Comparison of ENCODE assay signal across 1 cellular context in the genomic region with DNA sequence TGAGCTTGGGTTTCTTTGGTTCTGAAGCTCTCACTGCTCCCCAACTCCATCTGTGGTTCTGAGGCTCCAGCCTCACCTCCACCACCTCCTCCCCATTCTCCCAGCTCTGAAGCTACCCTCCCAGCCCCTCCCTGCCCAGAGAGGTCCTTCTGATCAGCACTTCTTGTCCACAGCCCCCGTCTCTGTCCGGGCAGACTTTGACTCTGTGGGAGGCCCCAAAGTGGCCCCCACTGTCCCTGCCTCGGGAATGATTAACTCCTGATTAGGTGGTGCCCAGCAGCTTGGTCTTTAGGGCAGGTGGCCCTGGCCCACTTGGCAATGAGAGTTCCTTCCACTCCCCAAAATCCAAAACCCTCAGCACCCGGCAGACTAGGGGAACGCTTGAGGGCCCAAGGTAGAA.
TF ChIP-seq lines count a peak whose summit lies in the region.

No MANE protein-coding gene starts in this region.

TF ChIP-seq in HepG2, 621 proteins besides CTCF, POLR2A, EP300 and RAD21 (continues in another document):
- TF ChIP-seq HNF4G (IDR thresholded peaks at IDR 0.05; ENCODE audit: borderline replicate concordance, low read depth, low read length) (peak; percentile 47), HNF4G (CRISPR knock-in tag; IDR thresholded peaks at IDR 0.05; ENCODE audit: borderline replicate concordance, low read depth) (no peak), SRSF1 (optimal IDR thresholded peaks at IDR 0.05; ENCODE audit: low read depth, low read length) (peak; percentile 70), HNRNPL (IDR thresholded peaks at IDR 0.05; ENCODE audit: low read depth, low read length) (0 out of 2 replicates have a peak, but pooled peaks have one; percentile 7), NFE2 (CRISPR knock-in tag; IDR thresholded peaks at IDR 0.05) (no peak), AGO1 (IDR thresholded peaks at IDR 0.05; ENCODE audit: low read depth, low read length, poor library complexity, severe bottlenecking) (no peak), HNF4A (CRISPR knock-in tag; IDR thresholded peaks at IDR 0.05) (peak; percentile 61), ZFP37 (CRISPR knock-in tag; IDR thresholded peaks at IDR 0.05; ENCODE audit: borderline replicate concordance) (no peak), PHF21A (CRISPR knock-in tag; IDR thresholded peaks at IDR 0.05) (0 out of 2 replicates have a peak, but pooled peaks have one; percentile 27), ZBTB7B (CRISPR knock-in tag; IDR thresholded peaks at IDR 0.05) (no peak), LCORL (IDR thresholded peaks at IDR 0.05) (no peak), LCORL (CRISPR knock-in tag; IDR thresholded peaks at IDR 0.05) (peak; percentile 16; the same call in 1 of the 2 replicates), XBP1 (CRISPR knock-in tag; IDR thresholded peaks at IDR 0.05) (no peak), CC2D1A (CRISPR knock-in tag; IDR thresholded peaks at IDR 0.05) (no peak), TOE1 (CRISPR knock-in tag; IDR thresholded peaks at IDR 0.05) (no peak), CBX5 (CRISPR knock-in tag; IDR thresholded peaks at IDR 0.05; ENCODE audit: borderline replicate concordance) (no peak), SRSF9 (IDR thresholded peaks at IDR 0.05; ENCODE audit: borderline replicate concordance, insufficient read depth, low read depth, low read length, poor library complexity, severe bottlenecking) (no peak), ZNF768 (CRISPR knock-in tag; IDR thresholded peaks at IDR 0.05) (peak; percentile 57; the same call in 1 of the 2 replicates), ZNF496 (CRISPR knock-in tag; IDR thresholded peaks at IDR 0.05; ENCODE audit: insufficient replicate concordance) (no peak)
- TF ChIP-seq, protein P1, sequence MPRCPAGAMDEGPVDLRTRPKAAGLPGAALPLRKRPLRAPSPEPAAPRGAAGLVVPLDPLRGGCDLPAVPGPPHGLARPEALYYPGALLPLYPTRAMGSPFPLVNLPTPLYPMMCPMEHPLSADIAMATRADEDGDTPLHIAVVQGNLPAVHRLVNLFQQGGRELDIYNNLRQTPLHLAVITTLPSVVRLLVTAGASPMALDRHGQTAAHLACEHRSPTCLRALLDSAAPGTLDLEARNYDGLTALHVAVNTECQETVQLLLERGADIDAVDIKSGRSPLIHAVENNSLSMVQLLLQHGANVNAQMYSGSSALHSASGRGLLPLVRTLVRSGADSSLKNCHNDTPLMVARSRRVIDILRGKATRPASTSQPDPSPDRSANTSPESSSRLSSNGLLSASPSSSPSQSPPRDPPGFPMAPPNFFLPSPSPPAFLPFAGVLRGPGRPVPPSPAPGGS (CRISPR knock-in tag; IDR thresholded peaks at IDR 0.05) = no peak
- TF ChIP-seq, protein P2, sequence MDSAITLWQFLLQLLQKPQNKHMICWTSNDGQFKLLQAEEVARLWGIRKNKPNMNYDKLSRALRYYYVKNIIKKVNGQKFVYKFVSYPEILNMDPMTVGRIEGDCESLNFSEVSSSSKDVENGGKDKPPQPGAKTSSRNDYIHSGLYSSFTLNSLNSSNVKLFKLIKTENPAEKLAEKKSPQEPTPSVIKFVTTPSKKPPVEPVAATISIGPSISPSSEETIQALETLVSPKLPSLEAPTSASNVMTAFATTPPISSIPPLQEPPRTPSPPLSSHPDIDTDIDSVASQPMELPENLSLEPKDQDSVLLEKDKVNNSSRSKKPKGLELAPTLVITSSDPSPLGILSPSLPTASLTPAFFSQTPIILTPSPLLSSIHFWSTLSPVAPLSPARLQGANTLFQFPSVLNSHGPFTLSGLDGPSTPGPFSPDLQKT (CRISPR knock-in tag; IDR thresholded peaks at IDR 0.05; ENCODE audit: borderline replicate concordance) = no peak
- TF ChIP-seq, protein P3, sequence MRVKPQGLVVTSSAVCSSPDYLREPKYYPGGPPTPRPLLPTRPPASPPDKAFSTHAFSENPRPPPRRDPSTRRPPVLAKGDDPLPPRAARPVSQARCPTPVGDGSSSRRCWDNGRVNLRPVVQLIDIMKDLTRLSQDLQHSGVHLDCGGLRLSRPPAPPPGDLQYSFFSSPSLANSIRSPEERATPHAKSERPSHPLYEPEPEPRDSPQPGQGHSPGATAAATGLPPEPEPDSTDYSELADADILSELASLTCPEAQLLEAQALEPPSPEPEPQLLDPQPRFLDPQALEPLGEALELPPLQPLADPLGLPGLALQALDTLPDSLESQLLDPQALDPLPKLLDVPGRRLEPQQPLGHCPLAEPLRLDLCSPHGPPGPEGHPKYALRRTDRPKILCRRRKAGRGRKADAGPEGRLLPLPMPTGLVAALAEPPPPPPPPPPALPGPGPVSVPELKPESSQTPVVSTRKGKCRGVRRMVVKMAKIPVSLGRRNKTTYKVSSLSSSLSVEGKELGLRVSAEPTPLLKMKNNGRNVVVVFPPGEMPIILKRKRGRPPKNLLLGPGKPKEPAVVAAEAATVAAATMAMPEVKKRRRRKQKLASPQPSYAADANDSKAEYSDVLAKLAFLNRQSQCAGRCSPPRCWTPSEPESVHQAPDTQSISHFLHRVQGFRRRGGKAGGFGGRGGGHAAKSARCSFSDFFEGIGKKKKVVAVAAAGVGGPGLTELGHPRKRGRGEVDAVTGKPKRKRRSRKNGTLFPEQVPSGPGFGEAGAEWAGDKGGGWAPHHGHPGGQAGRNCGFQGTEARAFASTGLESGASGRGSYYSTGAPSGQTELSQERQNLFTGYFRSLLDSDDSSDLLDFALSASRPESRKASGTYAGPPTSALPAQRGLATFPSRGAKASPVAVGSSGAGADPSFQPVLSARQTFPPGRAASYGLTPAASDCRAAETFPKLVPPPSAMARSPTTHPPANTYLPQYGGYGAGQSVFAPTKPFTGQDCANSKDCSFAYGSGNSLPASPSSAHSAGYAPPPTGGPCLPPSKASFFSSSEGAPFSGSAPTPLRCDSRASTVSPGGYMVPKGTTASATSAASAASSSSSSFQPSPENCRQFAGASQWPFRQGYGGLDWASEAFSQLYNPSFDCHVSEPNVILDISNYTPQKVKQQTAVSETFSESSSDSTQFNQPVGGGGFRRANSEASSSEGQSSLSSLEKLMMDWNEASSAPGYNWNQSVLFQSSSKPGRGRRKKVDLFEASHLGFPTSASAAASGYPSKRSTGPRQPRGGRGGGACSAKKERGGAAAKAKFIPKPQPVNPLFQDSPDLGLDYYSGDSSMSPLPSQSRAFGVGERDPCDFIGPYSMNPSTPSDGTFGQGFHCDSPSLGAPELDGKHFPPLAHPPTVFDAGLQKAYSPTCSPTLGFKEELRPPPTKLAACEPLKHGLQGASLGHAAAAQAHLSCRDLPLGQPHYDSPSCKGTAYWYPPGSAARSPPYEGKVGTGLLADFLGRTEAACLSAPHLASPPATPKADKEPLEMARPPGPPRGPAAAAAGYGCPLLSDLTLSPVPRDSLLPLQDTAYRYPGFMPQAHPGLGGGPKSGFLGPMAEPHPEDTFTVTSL (CRISPR knock-in tag; IDR thresholded peaks at IDR 0.05; ENCODE audit: borderline replicate concordance) = no peak
- TF ChIP-seq, protein P4, sequence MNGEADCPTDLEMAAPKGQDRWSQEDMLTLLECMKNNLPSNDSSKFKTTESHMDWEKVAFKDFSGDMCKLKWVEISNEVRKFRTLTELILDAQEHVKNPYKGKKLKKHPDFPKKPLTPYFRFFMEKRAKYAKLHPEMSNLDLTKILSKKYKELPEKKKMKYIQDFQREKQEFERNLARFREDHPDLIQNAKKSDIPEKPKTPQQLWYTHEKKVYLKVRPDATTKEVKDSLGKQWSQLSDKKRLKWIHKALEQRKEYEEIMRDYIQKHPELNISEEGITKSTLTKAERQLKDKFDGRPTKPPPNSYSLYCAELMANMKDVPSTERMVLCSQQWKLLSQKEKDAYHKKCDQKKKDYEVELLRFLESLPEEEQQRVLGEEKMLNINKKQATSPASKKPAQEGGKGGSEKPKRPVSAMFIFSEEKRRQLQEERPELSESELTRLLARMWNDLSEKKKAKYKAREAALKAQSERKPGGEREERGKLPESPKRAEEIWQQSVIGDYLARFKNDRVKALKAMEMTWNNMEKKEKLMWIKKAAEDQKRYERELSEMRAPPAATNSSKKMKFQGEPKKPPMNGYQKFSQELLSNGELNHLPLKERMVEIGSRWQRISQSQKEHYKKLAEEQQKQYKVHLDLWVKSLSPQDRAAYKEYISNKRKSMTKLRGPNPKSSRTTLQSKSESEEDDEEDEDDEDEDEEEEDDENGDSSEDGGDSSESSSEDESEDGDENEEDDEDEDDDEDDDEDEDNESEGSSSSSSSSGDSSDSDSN (CRISPR knock-in tag; IDR thresholded peaks at IDR 0.05) = peak; percentile 26; the same call in 1 of the 2 replicates
- TF ChIP-seq, protein P5, sequence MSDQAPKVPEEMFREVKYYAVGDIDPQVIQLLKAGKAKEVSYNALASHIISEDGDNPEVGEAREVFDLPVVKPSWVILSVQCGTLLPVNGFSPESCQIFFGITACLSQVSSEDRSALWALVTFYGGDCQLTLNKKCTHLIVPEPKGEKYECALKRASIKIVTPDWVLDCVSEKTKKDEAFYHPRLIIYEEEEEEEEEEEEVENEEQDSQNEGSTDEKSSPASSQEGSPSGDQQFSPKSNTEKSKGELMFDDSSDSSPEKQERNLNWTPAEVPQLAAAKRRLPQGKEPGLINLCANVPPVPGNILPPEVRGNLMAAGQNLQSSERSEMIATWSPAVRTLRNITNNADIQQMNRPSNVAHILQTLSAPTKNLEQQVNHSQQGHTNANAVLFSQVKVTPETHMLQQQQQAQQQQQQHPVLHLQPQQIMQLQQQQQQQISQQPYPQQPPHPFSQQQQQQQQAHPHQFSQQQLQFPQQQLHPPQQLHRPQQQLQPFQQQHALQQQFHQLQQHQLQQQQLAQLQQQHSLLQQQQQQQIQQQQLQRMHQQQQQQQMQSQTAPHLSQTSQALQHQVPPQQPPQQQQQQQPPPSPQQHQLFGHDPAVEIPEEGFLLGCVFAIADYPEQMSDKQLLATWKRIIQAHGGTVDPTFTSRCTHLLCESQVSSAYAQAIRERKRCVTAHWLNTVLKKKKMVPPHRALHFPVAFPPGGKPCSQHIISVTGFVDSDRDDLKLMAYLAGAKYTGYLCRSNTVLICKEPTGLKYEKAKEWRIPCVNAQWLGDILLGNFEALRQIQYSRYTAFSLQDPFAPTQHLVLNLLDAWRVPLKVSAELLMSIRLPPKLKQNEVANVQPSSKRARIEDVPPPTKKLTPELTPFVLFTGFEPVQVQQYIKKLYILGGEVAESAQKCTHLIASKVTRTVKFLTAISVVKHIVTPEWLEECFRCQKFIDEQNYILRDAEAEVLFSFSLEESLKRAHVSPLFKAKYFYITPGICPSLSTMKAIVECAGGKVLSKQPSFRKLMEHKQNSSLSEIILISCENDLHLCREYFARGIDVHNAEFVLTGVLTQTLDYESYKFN (CRISPR knock-in tag; conservative IDR thresholded peaks at IDR 0.05) = peak; percentile 61
- TF ChIP-seq, protein P6, sequence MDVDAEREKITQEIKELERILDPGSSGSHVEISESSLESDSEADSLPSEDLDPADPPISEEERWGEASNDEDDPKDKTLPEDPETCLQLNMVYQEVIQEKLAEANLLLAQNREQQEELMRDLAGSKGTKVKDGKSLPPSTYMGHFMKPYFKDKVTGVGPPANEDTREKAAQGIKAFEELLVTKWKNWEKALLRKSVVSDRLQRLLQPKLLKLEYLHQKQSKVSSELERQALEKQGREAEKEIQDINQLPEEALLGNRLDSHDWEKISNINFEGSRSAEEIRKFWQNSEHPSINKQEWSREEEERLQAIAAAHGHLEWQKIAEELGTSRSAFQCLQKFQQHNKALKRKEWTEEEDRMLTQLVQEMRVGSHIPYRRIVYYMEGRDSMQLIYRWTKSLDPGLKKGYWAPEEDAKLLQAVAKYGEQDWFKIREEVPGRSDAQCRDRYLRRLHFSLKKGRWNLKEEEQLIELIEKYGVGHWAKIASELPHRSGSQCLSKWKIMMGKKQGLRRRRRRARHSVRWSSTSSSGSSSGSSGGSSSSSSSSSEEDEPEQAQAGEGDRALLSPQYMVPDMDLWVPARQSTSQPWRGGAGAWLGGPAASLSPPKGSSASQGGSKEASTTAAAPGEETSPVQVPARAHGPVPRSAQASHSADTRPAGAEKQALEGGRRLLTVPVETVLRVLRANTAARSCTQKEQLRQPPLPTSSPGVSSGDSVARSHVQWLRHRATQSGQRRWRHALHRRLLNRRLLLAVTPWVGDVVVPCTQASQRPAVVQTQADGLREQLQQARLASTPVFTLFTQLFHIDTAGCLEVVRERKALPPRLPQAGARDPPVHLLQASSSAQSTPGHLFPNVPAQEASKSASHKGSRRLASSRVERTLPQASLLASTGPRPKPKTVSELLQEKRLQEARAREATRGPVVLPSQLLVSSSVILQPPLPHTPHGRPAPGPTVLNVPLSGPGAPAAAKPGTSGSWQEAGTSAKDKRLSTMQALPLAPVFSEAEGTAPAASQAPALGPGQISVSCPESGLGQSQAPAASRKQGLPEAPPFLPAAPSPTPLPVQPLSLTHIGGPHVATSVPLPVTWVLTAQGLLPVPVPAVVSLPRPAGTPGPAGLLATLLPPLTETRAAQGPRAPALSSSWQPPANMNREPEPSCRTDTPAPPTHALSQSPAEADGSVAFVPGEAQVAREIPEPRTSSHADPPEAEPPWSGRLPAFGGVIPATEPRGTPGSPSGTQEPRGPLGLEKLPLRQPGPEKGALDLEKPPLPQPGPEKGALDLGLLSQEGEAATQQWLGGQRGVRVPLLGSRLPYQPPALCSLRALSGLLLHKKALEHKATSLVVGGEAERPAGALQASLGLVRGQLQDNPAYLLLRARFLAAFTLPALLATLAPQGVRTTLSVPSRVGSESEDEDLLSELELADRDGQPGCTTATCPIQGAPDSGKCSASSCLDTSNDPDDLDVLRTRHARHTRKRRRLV (CRISPR knock-in tag; IDR thresholded peaks at IDR 0.05) = no peak
- TF ChIP-seq, protein P7, sequence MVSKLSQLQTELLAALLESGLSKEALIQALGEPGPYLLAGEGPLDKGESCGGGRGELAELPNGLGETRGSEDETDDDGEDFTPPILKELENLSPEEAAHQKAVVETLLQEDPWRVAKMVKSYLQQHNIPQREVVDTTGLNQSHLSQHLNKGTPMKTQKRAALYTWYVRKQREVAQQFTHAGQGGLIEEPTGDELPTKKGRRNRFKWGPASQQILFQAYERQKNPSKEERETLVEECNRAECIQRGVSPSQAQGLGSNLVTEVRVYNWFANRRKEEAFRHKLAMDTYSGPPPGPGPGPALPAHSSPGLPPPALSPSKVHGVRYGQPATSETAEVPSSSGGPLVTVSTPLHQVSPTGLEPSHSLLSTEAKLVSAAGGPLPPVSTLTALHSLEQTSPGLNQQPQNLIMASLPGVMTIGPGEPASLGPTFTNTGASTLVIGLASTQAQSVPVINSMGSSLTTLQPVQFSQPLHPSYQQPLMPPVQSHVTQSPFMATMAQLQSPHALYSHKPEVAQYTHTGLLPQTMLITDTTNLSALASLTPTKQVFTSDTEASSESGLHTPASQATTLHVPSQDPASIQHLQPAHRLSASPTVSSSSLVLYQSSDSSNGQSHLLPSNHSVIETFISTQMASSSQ (IDR thresholded peaks at IDR 0.05; ENCODE audit: low read depth) = peak; percentile 74
- TF ChIP-seq, protein P7 (CRISPR knock-in tag; IDR thresholded peaks at IDR 0.05; ENCODE audit: borderline replicate concordance) = no peak
